12 cellular contexts compared by ENCODE assay signal in genomic region chr13:113547248-113547971, GRCh38. TPM values are rescaled to one million over a fixed set of nuclear protein-coding genes. Genes with fewer than 3 reads are reported as not detected.
A peak's percentile ranks its signal among the peaks of the same experiment; 100 is the strongest.
DNase-seq lines count a peak whose midpoint lies in the region; ATAC-seq, FAIRE-seq and TF ChIP-seq lines count a peak whose summit lies in the region.
"Had no signal": no experiment of that assay in that cellular context is flagged by ENCODE, and none has a peak within 500 bp of the region (broad histone marks: within the 10 kb centered on the region; RNA-seq: fewer than 3 reads in every experiment).

No MANE protein-coding gene starts in this region.

- no peak for TF ChIP-seq POLR2A in GM12892 (IDR thresholded peaks at IDR 0.05; ENCODE audit: low read depth, low read length)

- TF ChIP-seq CTCF in HEK293 (tag by site-specific recombination; IDR thresholded peaks at IDR 0.05) = no peak

- DNase-seq in cerebellum (ENCODE audit: low spot score) = peak; percentile 75
- DNase-seq in iris pigment epithelial cell (ENCODE audit: low read depth) = peak; percentile 34
- DNase-seq in stromal cell of bone marrow (ENCODE audit: low read depth) = peak; percentile 16
- no peak for DNase-seq in GM12892 (ENCODE audit: insufficient read length)
- no peak for DNase-seq in activated CD4-positive, alpha-beta T cell treated with anti-CD3 and anti-CD28 coated beads, Interleukin-2, amount 50 U/mL, for 1 hour
- DNase-seq: stimulated activated CD4-positive, alpha-beta T cell treated with anti-CD3 and anti-CD28 coated beads, Interleukin-2, amount 100 ng/mL, for 48 hours had no signal

- H3K4me1 ChIP-seq in HEK293 (ENCODE audit: control insufficient read depth, insufficient read depth, low read length) = no peaks in the 10 kb centered on the region

- H3K36me3 ChIP-seq in HEK293 (ENCODE audit: control insufficient read depth in 2 of 2, insufficient read depth in 1 of 2, low read length in 2 of 2) = peaks cover 0 to 23% of the 10 kb centered on the region in 2 experiments; a peak in 1 of 3 replicates

- POLR2A ChIA-PET in HEK293 (lab: Yijun Ruan, JAX) = no interaction called here

- ATAC-seq in HG03159 (IDR thresholded peaks at IDR 0.05; ENCODE audit: unreplicated experiment) (no peak), GM21825 (IDR thresholded peaks at IDR 0.05; ENCODE audit: unreplicated experiment) (no peak)

- H3K9me3 ChIP-seq in HEK293 (ENCODE audit: control insufficient read depth, insufficient read depth, low read depth, low read length) = no peaks in the 10 kb centered on the region
- H3K9me3 ChIP-seq: neutrophil, upper lobe of left lung had no signal

- H3K4me3 ChIP-seq in HEK293 (ENCODE audit: low read depth, low read length) = no peak overlapping the region
- H3K4me3 ChIP-seq: upper lobe of left lung had no signal

- no peak overlapping the region for H3K27ac ChIP-seq in HEK293 (ENCODE audit: extremely low read depth, low read depth, low read length)
- H3K27ac ChIP-seq: neutrophil, upper lobe of left lung had no signal

- CTCF ChIA-PET in HEK293 (lab: Yijun Ruan, JAX) = no interaction called here

- FAIRE-seq in GM12892 (lab: Jason Lieb, UNC) = no peak
- FAIRE-seq: H54 had no signal

TF ChIP-seq in HEK293, 187 proteins besides CTCF, POLR2A, EP300 and RAD21:
- TF ChIP-seq, protein P1, sequence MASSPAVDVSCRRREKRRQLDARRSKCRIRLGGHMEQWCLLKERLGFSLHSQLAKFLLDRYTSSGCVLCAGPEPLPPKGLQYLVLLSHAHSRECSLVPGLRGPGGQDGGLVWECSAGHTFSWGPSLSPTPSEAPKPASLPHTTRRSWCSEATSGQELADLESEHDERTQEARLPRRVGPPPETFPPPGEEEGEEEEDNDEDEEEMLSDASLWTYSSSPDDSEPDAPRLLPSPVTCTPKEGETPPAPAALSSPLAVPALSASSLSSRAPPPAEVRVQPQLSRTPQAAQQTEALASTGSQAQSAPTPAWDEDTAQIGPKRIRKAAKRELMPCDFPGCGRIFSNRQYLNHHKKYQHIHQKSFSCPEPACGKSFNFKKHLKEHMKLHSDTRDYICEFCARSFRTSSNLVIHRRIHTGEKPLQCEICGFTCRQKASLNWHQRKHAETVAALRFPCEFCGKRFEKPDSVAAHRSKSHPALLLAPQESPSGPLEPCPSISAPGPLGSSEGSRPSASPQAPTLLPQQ (tag by site-specific recombination; IDR thresholded peaks at IDR 0.05) = peak; percentile 85
- TF ChIP-seq ZNF544 (tag by site-specific recombination; IDR thresholded peaks at IDR 0.05) = no peak
- TF ChIP-seq ZNF19 (tag by site-specific recombination; IDR thresholded peaks at IDR 0.05; ENCODE audit: low read depth) = no peak
- TF ChIP-seq, protein P2, sequence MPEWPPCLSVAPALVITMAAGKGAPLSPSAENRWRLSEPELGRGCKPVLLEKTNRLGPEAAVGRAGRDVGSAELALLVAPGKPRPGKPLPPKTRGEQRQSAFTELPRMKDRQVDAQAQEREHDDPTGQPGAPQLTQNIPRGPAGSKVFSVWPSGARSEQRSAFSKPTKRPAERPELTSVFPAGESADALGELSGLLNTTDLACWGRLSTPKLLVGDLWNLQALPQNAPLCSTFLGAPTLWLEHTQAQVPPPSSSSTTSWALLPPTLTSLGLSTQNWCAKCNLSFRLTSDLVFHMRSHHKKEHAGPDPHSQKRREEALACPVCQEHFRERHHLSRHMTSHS (tag by site-specific recombination; IDR thresholded peaks at IDR 0.05) = no peak
- no peak for TF ChIP-seq ZNF580 (tag by site-specific recombination; IDR thresholded peaks at IDR 0.05)
- TF ChIP-seq ZFP69B (tag by site-specific recombination; IDR thresholded peaks at IDR 0.05) = peak; percentile 85
TF ChIP-seq in HEK293: peak in this region for 2.

RNA-seq across cellular contexts. Expression of gene TFDP1, which starts 37.1 kb away (rescaled TPM):
- total RNA-seq in cerebellum = 33.9 TPM
- 142 TPM for polyA plus RNA-seq in GM12892 (2012; ENCODE audit: missing spikeins)

RNA-seq across cellular contexts. Expression of gene DCUN1D2, which starts 56.9 kb away (rescaled TPM):
- total RNA-seq in cerebellum = 44.5 TPM
- polyA plus RNA-seq in GM12892 (2012; ENCODE audit: missing spikeins) = 8.8 TPM

Comparison
In these comparisons a context has a peak if more than half of its experiments do, and no peak if none do; other contexts are left out.
1. DNase-seq: peak in cerebellum (single experiment), iris pigment epithelial cell (single experiment) and stromal cell of bone marrow (single experiment); none in GM12892 (single experiment) and activated CD4-positive, alpha-beta T cell treated with anti-CD3 and anti-CD28 coated beads, Interleukin-2, amount 50 U/mL, for 1 hour (single experiment).